18 cellular contexts compared by ENCODE assay signal in genomic region chr20:38196016-38196415, GRCh38. TPM values are rescaled to one million over a fixed set of nuclear protein-coding genes. Genes with fewer than 3 reads are reported as not detected.
DNase-seq lines count a peak whose midpoint lies in the region; ATAC-seq, FAIRE-seq and TF ChIP-seq lines count a peak whose summit lies in the region.
"Had no signal": no experiment of that assay in that cellular context is flagged by ENCODE, and none has a peak within 500 bp of the region (broad histone marks: within the 10 kb centered on the region; RNA-seq: fewer than 3 reads in every experiment).

No MANE protein-coding gene starts in this region.

- no peaks in the 10 kb centered on the region for H3K9me1 ChIP-seq in K562 (ENCODE audit: control insufficient read depth, insufficient read depth, low read length)

- FAIRE-seq in K562 (lab: Jason Lieb, UNC) (no peak), HepG2 (lab: Jason Lieb, UNC) (no peak)

- whole genome bisulfite sequencing in K562 (ENCODE audit: insufficient coverage, low coverage, missing lambda C conversion rate) = 5% methylated on average over 5 of the region's 5 CpGs
- 49% methylated on average over 5 of the region's 5 CpGs for WGBS in HepG2 (ENCODE audit: low lambda C conversion rate)
- 73 to 80% methylated on average over 5 of the region's 5 CpGs for WGBS in upper lobe of left lung, 2 donors

- intact Hi-C loops in K562 (cut with micrococcal nuclease) = no loop called here
- intact Hi-C loops in HepG2 (cut with micrococcal nuclease; ENCODE audit: unreplicated experiment) = no loop called here
- intact Hi-C loops in activated CD4-positive, alpha-beta memory T cell treated with anti-CD3 and anti-CD28 coated beads for 36 hours (cut with micrococcal nuclease) = no loop called here
- intact Hi-C loops in mucosa of descending colon (cut with DNase I, micrococcal nuclease) = no loop called here

- H3K4me1 ChIP-seq in K562 (replicated peaks in 1 of 2; ENCODE audit: control insufficient read depth in 2 of 2, insufficient read depth in 2 of 2, low read length in 2 of 2) (peaks cover 14 to 15% of the 10 kb centered on the region in 2 experiments), HepG2 (ENCODE audit: insufficient read depth, low read length) (peaks cover 11% of the 10 kb centered on the region), upper lobe of left lung (peaks cover 0 to 27% (median 12%) of the 10 kb centered on the region in 4 donors), mucosa of descending colon (ENCODE audit: low read depth) (no peaks in the 10 kb centered on the region)

- H3K27me3 Mint-ChIP-seq in activated CD4-positive, alpha-beta memory T cell treated with anti-CD3 and anti-CD28 coated beads for 36 hours = no peaks in the 10 kb centered on the region

- TF ChIP-seq EP300 in K562 (IDR thresholded peaks at IDR 0.05; ENCODE audit: low read length) (no peak), HepG2 (IDR thresholded peaks at IDR 0.05; ENCODE audit: low read depth in 2 of 2, low read length in 2 of 2) (no peak), HepG2 (CRISPR knock-in tag; IDR thresholded peaks at IDR 0.05; ENCODE audit: borderline replicate concordance) (no peak), upper lobe of left lung (IDR thresholded peaks at IDR 0.05) (no peak)

- H3K36me3 Mint-ChIP-seq in activated CD4-positive, alpha-beta memory T cell treated with anti-CD3 and anti-CD28 coated beads for 36 hours = no peaks in the 10 kb centered on the region

- H3K36me3 ChIP-seq in K562 (ENCODE audit: control insufficient read depth, insufficient read depth, low read length) = no peaks in the 10 kb centered on the region
- H3K36me3 ChIP-seq in HepG2 (replicated peaks in 1 of 2; ENCODE audit: control insufficient read depth in 1 of 2, insufficient read depth in 2 of 2, low read length in 2 of 2) = no peaks in the 10 kb centered on the region
- no peaks in the 10 kb centered on the region for H3K36me3 ChIP-seq in upper lobe of left lung
- no peaks in the 10 kb centered on the region for H3K36me3 ChIP-seq in mucosa of descending colon (ENCODE audit: low read depth)

- no peak overlapping the region for H3K4me3 Mint-ChIP-seq in activated CD4-positive, alpha-beta memory T cell treated with anti-CD3 and anti-CD28 coated beads for 36 hours
- H3K4me3 Mint-ChIP-seq: activated B cell treated with CpG ODN at 0.5 μM for 24 hours had no signal

- POLR2A ChIA-PET in K562 (lab: Yijun Ruan, JAX) = interaction anchor here (0.7 to 1.2 kb wide), 4 partner anchors 10 to 281 kb away, joined by 3 to 5 read pairs (median 4); no protein-coding TSS in a partner anchor
- POLR2A ChIA-PET in HepG2 (lab: Yijun Ruan, JAX) = no interaction called here
- POLR2A ChIA-PET in activated CD4-positive, alpha-beta memory T cell treated with anti-CD3 and anti-CD28 coated beads for 36 hours (lab: Charles Lee) = no interaction called here

- DNase-seq in SKM-1 treated with dmso at 0.1 percent for 144 hours (lab: John Stamatoyannopoulos, UW; ENCODE audit: unreplicated experiment) (peak; percentile 26), SKM-1 (lab: John Stamatoyannopoulos, UW; ENCODE audit: unreplicated experiment) (no peak), K562 (ENCODE audit: extremely low read depth in 1 of 4, low spot score in 3 of 4) (no peak), HepG2 (ENCODE audit: low spot score) (no peak), upper lobe of left lung (no peak), mucosa of descending colon (no peak)
- DNase-seq in activated CD4-positive, alpha-beta memory T cell treated with anti-CD3 and anti-CD28 coated beads for 36 hours = no peak
- DNase-seq: amniotic stem cell; foreskin melanocyte; NCI-H1092; NCI-H82; stimulated activated CD4-positive, alpha-beta T cell treated with anti-CD3 and anti-CD28 coated beads, Interleukin-4, amount 100 ng/mL, for 24 hours; stimulated activated CD8-positive, alpha-beta memory T cell treated with anti-CD3 and anti-CD28 coated beads, Interleukin-4, amount 100 ng/mL, for 48 hours; T-helper 1 cell had no signal

- H3K4me2 ChIP-seq in K562 (ENCODE audit: insufficient read depth, low read length) = no peak overlapping the region
- no peak overlapping the region for H3K4me2 ChIP-seq in HepG2 (ENCODE audit: low read depth, low read length)

- ATAC-seq in K562 (no peak), HepG2 (peak; percentile 10; the same call in 1 of the 3 replicates), upper lobe of left lung (ENCODE audit: low FRiP score in 2 of 2) (peak in 1 of 2 donors; percentile 7), GM19395 (IDR thresholded peaks at IDR 0.05; ENCODE audit: unreplicated experiment) (no peak), mucosa of descending colon (no peak)
- ATAC-seq: HCT116 had no signal

- H3K4me3 ChIP-seq in K562 (no peak overlapping the region), HepG2 (replicated peaks in 1 of 3; ENCODE audit: insufficient read depth in 1 of 3, low read depth in 2 of 3, low read length in 3 of 3) (no peak overlapping the region), upper lobe of left lung (no peak overlapping the region), mucosa of descending colon (no peak overlapping the region)

- TF ChIP-seq CTCF in K562 (IDR thresholded peaks at IDR 0.05 in 2 of 3, conservative IDR thresholded peaks at IDR 0.05 in 1 of 3; ENCODE audit: insufficient read depth in 2 of 3, low read depth in 1 of 3, low read length in 3 of 3) = no peak
- no peak for TF ChIP-seq CTCF in HepG2 (CRISPR knock-in tag; IDR thresholded peaks at IDR 0.05)
- TF ChIP-seq CTCF in upper lobe of left lung (IDR thresholded peaks at IDR 0.05) = no peak
- no peak for TF ChIP-seq CTCF in mucosa of descending colon (IDR thresholded peaks at IDR 0.05)

- H3K79me2 ChIP-seq in K562 (ENCODE audit: control insufficient read depth, insufficient read depth, low read length) = no peaks in the 10 kb centered on the region
- H3K79me2 ChIP-seq in HepG2 (ENCODE audit: insufficient read depth, low read length) = no peaks in the 10 kb centered on the region

- H2AFZ ChIP-seq in K562 (ENCODE audit: low read depth, low read length) (no peak overlapping the region), HepG2 (ENCODE audit: low read length) (no peak overlapping the region)

- peaks cover 0 to 13% of the 10 kb centered on the region in 2 experiments; a peak in 2 of 5 replicates for H3K27me3 ChIP-seq in K562 (ENCODE audit: control insufficient read depth in 2 of 2, insufficient read depth in 2 of 2, low read length in 2 of 2)
- peaks cover 4 to 9% of the 10 kb centered on the region in 2 experiments; a peak in 2 of 5 replicates for H3K27me3 ChIP-seq in HepG2 (ENCODE audit: control insufficient read depth in 1 of 2, insufficient read depth in 2 of 2, low read length in 2 of 2)
- no peaks in the 10 kb centered on the region for H3K27me3 ChIP-seq in upper lobe of left lung

- no TSS peak for BruUV-seq in K562 (replicated peaks; lab: Mats Ljungman, UMichigan)
- no TSS peak for BruUV-seq in HepG2 (replicated peaks; lab: Mats Ljungman, UMichigan)

- H3K9me3 Mint-ChIP-seq in activated CD4-positive, alpha-beta memory T cell treated with anti-CD3 and anti-CD28 coated beads for 36 hours = no peaks in the 10 kb centered on the region
- H3K9me3 Mint-ChIP-seq: activated B cell treated with CpG ODN at 0.5 μM for 24 hours had no signal

- in situ Hi-C loops in K562 (cut with MboI) = no loop called here
- in situ Hi-C loops in HepG2 (cut with HindIII; ENCODE audit: extremely low pct_ligation_motif_present, low pct_unique_long_range_greater_than_20kb) = no loop called here

- H3K27ac ChIP-seq in K562 (ENCODE audit: extremely low read depth, low read depth, low read length) (no peak overlapping the region), HepG2 (ENCODE audit: extremely low read length, insufficient read depth, low read length) (no peak overlapping the region), upper lobe of left lung (peak overlapping the region in 3 of 4 donors; percentile 24 to 70 (median 50))
- H3K27ac ChIP-seq: C4-2B had no signal

- H4K20me1 ChIP-seq in K562 (replicated peaks; ENCODE audit: control insufficient read depth, insufficient read depth, low read length) = 0 out of 2 replicates have a peak, but pooled peaks cover 3% of the 10 kb centered on the region
- H4K20me1 ChIP-seq in HepG2 (ENCODE audit: insufficient read depth, low read length) = no peaks in the 10 kb centered on the region

- TF ChIP-seq POLR2A in K562 (conservative IDR thresholded peaks at IDR 0.05) (no peak), HepG2 (IDR thresholded peaks at IDR 0.05; ENCODE audit: insufficient read depth in 1 of 2, low read depth in 2 of 2, low read length in 2 of 2) (no peak), upper lobe of left lung (IDR thresholded peaks at IDR 0.05) (peak in 1 of 4 donors; percentile 1)

- no peaks in the 10 kb centered on the region for H3K9me3 ChIP-seq in K562 (replicated peaks; ENCODE audit: control insufficient read depth, insufficient read depth, low read depth, low read length)
- no peaks in the 10 kb centered on the region for H3K9me3 ChIP-seq in HepG2 (ENCODE audit: low read length)
- no peaks in the 10 kb centered on the region for H3K9me3 ChIP-seq in upper lobe of left lung
- no peaks in the 10 kb centered on the region for H3K9me3 ChIP-seq in mucosa of descending colon

- CTCF ChIA-PET in K562 (lab: Yijun Ruan, JAX; ENCODE audit: low intra/inter-chr PET ratio) (no interaction called here), HepG2 (lab: Yijun Ruan, JAX; ENCODE audit: low intra/inter-chr PET ratio, low total read pairs) (no interaction called here)
- CTCF ChIA-PET in activated CD4-positive, alpha-beta memory T cell treated with anti-CD3 and anti-CD28 coated beads for 36 hours (lab: Charles Lee) = interaction anchor here (0.9 to 1.5 kb wide), 2 partner anchors 9 to 25 kb away, joined by 3 to 4 read pairs; no protein-coding TSS in a partner anchor

- H3K9ac ChIP-seq in K562 (ENCODE audit: insufficient read depth in 1 of 2, low read depth in 2 of 2, low read length in 2 of 2) = no peak overlapping the region
- no peak overlapping the region for H3K9ac ChIP-seq in HepG2 (ENCODE audit: insufficient read depth, low read depth, low read length)

- H3K27ac Mint-ChIP-seq in activated CD4-positive, alpha-beta memory T cell treated with anti-CD3 and anti-CD28 coated beads for 36 hours = no peak overlapping the region
- H3K27ac Mint-ChIP-seq: activated B cell treated with CpG ODN at 0.5 μM for 24 hours had no signal

- no peak for TF ChIP-seq RAD21 in K562 (CRISPR knock-in tag; conservative IDR thresholded peaks at IDR 0.05 in 1 of 2, IDR thresholded peaks at IDR 0.05 in 1 of 2)
- no peak for TF ChIP-seq RAD21 in HepG2 (CRISPR knock-in tag; IDR thresholded peaks at IDR 0.05)

- no peaks in the 10 kb centered on the region for H3K4me1 Mint-ChIP-seq in activated CD4-positive, alpha-beta memory T cell treated with anti-CD3 and anti-CD28 coated beads for 36 hours (ENCODE audit: low read depth)

RNA-seq across cellular contexts. Expression of gene TGM2, which starts 30.9 kb away (rescaled TPM):
- total RNA-seq in K562 (2011; cell fraction: chromatin; rRNA removed; ENCODE audit: low replicate concordance) = 34.9 and 72.8 TPM in 2 replicates
- 45.9 and 47.5 TPM in 2 replicates for total RNA-seq in K562 (2011; cell fraction: nucleolus; rRNA removed)
- 36.4 and 37.1 TPM in 2 replicates for total RNA-seq in K562 (2011; cell fraction: nucleoplasm; rRNA removed)
- total RNA-seq in K562 (2014; rRNA removed) (48.3 and 61.2 TPM in 2 replicates), K562 (2014; rRNA removed; fragmentation: Illumina TruSeq; extraction: Trizol) (17.4 and 22.0 TPM in 2 replicates), K562 (2015; rRNA removed; fragmentation: Illumina TruSeq; extraction: Trizol) (20.4 and 21.0 TPM in 2 replicates), K562 (2021) (78.5 and 82.3 TPM in 2 replicates), HepG2 (2016; rRNA removed; fragmentation: Illumina TruSeq; extraction: Trizol) (4.2 and 4.5 TPM in 2 replicates), upper lobe of left lung (100 to 1,000 TPM in 5 of 6 donors, 10 to 100 TPM in 1; 98.7 to 469 (median 290) TPM), mucosa of descending colon (10 to 100 TPM; 14.9 to 62.2 (median 33.3) TPM)
- polyA plus RNA-seq in K562 (2011; rRNA removed) (35.3 and 37.6 TPM in 2 replicates), K562 (2014; fragmentation: Illumina TruSeq; extraction: Trizol) (55.1 and 56.7 TPM in 2 replicates), K562 (2014; fragmentation: Nextera tagmentation; extraction: Ambion mirVana) (1 to 10 TPM; 5.5 TPM), K562 (2014; rRNA removed) (43.9 and 48.0 TPM in 2 replicates), HepG2 (2011; rRNA removed) (46.4 and 52.3 TPM in 2 replicates)
- polyA plus RNA-seq in K562 (2011; cell fraction: cytosol; rRNA removed) = 31.6 and 76.0 TPM in 2 replicates
- polyA plus RNA-seq in K562 (2011; cell fraction: nucleus; rRNA removed) = 26.4 and 54.7 TPM in 2 replicates
- polyA plus RNA-seq in K562 (2012) = 47.9 and 85.2 TPM in 2 replicates
- 21.4 and 54.6 TPM in 2 replicates for polyA minus RNA-seq in K562 (2011; rRNA and poly(A)+ RNA removed)
- polyA minus RNA-seq in K562 (2011; cell fraction: cytosol; rRNA and poly(A)+ RNA removed) = 46.4 and 51.2 TPM in 2 replicates
- polyA minus RNA-seq in K562 (2011; cell fraction: nucleus; rRNA and poly(A)+ RNA removed) = 18.8 and 21.4 TPM in 2 replicates
- 0.61 and 0.88 TPM in 2 replicates for total RNA-seq in HepG2 (2016; cell fraction: cytosol; rRNA removed; fragmentation: Illumina TruSeq; extraction: Trizol; ENCODE audit: low read depth)
- total RNA-seq in HepG2 (2016; cell fraction: insoluble cytoplasmic fraction; rRNA removed; fragmentation: Illumina TruSeq; extraction: Trizol) = 3.3 and 4.3 TPM in 2 replicates
- total RNA-seq in HepG2 (2016; cell fraction: membrane; rRNA removed; fragmentation: Illumina TruSeq; extraction: Trizol) = 2.1 and 2.3 TPM in 2 replicates
- total RNA-seq in HepG2 (2016; cell fraction: nucleus; rRNA removed; fragmentation: Illumina TruSeq; extraction: Trizol) = 4.3 and 4.5 TPM in 2 replicates
- 39.7 and 45.8 TPM in 2 replicates for polyA plus RNA-seq in HepG2 (2011; cell fraction: cytosol; rRNA removed)
- 48.4 and 54.8 TPM in 2 replicates for polyA plus RNA-seq in HepG2 (2011; cell fraction: nucleus; rRNA removed)
- 14.4 and 32.4 TPM in 2 replicates for polyA plus RNA-seq in HepG2 (2012)
- 1.5 and 1.8 TPM in 2 replicates for polyA plus RNA-seq in HepG2 (2016; cell fraction: cytosol; fragmentation: Illumina TruSeq; extraction: Trizol; ENCODE audit: low read depth)
- polyA plus RNA-seq in HepG2 (2016; cell fraction: insoluble cytoplasmic fraction; fragmentation: Illumina TruSeq; extraction: Trizol; ENCODE audit: low read depth) = 5.3 and 7.5 TPM in 2 replicates
- polyA plus RNA-seq in HepG2 (2016; cell fraction: membrane; fragmentation: Illumina TruSeq; extraction: Trizol; ENCODE audit: low read depth) = 2.5 TPM in 2 replicates
- polyA plus RNA-seq in HepG2 (2016; cell fraction: nucleus; fragmentation: Illumina TruSeq; extraction: Trizol; ENCODE audit: insufficient read depth, low read depth) = 7.7 and 9.8 TPM in 2 replicates
- 39.1 and 112 TPM in 2 replicates for polyA minus RNA-seq in HepG2 (2011; rRNA and poly(A)+ RNA removed; ENCODE audit: low replicate concordance)
- 43.5 and 48.8 TPM in 2 replicates for polyA minus RNA-seq in HepG2 (2011; cell fraction: cytosol; rRNA and poly(A)+ RNA removed)
- polyA minus RNA-seq in HepG2 (2011; cell fraction: nucleus; rRNA and poly(A)+ RNA removed) = 26.7 and 32.2 TPM in 2 replicates
- not detected for total RNA-seq in activated CD4-positive, alpha-beta memory T cell treated with anti-CD3 and anti-CD28 coated beads for 36 hours

Comparison
In these comparisons a context has a peak if more than half of its experiments do, and no peak if none do; other contexts are left out.
1. H3K27ac ChIP-seq: peak in upper lobe of left lung (3 of 4); none in K562 (single experiment) and HepG2 (single experiment).